ENCODE assay signal across 2 cellular contexts in the genomic region with DNA sequence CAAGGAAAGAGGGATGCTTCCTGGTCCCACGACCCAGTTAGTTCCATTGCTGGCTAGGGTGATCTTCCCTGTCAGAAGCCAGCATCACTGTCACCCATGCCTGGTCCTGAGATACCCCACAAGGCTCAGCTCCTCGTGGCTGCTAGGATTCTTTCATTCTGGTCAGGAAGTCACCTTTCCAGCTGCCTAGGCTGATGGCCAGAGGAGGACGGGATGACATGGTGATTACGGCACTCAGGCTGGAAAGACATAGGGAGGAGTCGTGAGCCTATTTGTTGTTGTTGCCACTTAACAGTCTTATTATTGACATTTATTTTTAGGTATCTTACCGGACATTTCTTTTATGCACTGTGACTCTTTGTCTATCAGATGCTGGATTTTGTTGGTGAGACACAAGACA.
TF ChIP-seq lines count a peak whose summit lies in the region.

No MANE protein-coding gene starts in this region.

TF ChIP-seq in SK-N-SH treated with all-trans-retinoic acid at 6 μM for 48 hours, 23 proteins besides CTCF, POLR2A, EP300 and RAD21 (continued from another document):
- TF ChIP-seq TCF4 (CRISPR knock-in tag; IDR thresholded peaks at IDR 0.05; ENCODE audit: borderline replicate concordance) (no peak), ZFP3 (CRISPR knock-in tag; IDR thresholded peaks at IDR 0.05) (no peak), PPARA (CRISPR knock-in tag; IDR thresholded peaks at IDR 0.05; ENCODE audit: borderline replicate concordance) (no peak)

TF ChIP-seq in SK-N-SH, 30 proteins besides CTCF, POLR2A, EP300 and RAD21 (continued from another document):
- TF ChIP-seq TEAD4 (IDR thresholded peaks at IDR 0.05; ENCODE audit: borderline replicate concordance, insufficient read depth) = no peak
- no peak for TF ChIP-seq IRF3 (IDR thresholded peaks at IDR 0.05; ENCODE audit: low read depth, low read length)
- TF ChIP-seq JUND (IDR thresholded peaks at IDR 0.05) = no peak
- no peak for TF ChIP-seq GABPA (IDR thresholded peaks at IDR 0.05; ENCODE audit: low read depth)
- no peak for TF ChIP-seq GATA2 (CRISPR knock-in tag; IDR thresholded peaks at IDR 0.05)
- TF ChIP-seq SMC3 (IDR thresholded peaks at IDR 0.05; ENCODE audit: low read depth, low read length) = no peak
- no peak for TF ChIP-seq YY1 (IDR thresholded peaks at IDR 0.05; ENCODE audit: low read depth)
- no peak for TF ChIP-seq EZH2phosphoT487 (IDR thresholded peaks at IDR 0.05; ENCODE audit: borderline replicate concordance, low read depth)
- TF ChIP-seq USF2 (IDR thresholded peaks at IDR 0.05; ENCODE audit: borderline replicate concordance, low read depth, low read length) = no peak
- no peak for TF ChIP-seq NFIC (IDR thresholded peaks at IDR 0.05; ENCODE audit: borderline replicate concordance)
- no peak for TF ChIP-seq TCF12 (IDR thresholded peaks at IDR 0.05)
